Comparison of ENCODE assay signal across 15 cellular contexts in the genomic region with DNA sequence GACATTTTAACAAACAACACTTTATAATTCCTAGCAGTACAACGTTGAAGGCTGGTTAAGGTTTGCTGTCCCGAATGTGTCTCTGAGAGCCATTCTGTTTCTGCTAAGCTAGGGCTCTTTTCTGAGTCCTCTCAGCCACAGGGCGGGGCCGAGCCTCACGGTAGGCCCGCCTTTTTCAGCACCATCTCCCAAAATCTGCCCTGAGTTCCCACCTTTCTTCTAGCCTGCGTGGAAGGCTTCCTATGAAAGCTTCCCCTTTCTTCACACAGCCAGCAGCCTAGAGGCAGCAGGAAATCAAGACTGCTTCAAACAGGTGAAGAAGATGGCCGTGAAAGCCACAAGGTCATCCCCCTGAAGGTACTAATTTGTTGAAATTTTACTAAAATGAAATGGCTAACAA.
A peak's percentile ranks its signal among the peaks of the same experiment; 100 is the strongest.
DNase-seq lines count a peak whose midpoint lies in the region; ATAC-seq and TF ChIP-seq lines count a peak whose summit lies in the region.
"Had no signal": no experiment of that assay in that cellular context is flagged by ENCODE, and none has a peak within 500 bp of the region (broad histone marks: within the 10 kb centered on the region; RNA-seq: fewer than 3 reads in every experiment).

No MANE protein-coding gene starts in this region.

- H3K4me1 Mint-ChIP-seq in mesothelial cell of epicardium, result peaks cover 27% of the 10 kb centered on the region

- peaks cover 5% of the 10 kb centered on the region for H3K36me3 Mint-ChIP-seq in mesothelial cell of epicardium

- H3K36me3 ChIP-seq in lower lobe of right lung, result no peaks in the 10 kb centered on the region

- peaks cover 9% of the 10 kb centered on the region for H3K9me3 Mint-ChIP-seq in mesothelial cell of epicardium

- TF ChIP-seq CTCF in mesothelial cell of epicardium (IDR thresholded peaks at IDR 0.05; ENCODE audit: unreplicated experiment) (no peak), lower lobe of right lung (IDR thresholded peaks at IDR 0.05) (no peak)

- H3K9me3 ChIP-seq in lower lobe of right lung, result no peaks in the 10 kb centered on the region

- H3K27me3 Mint-ChIP-seq in mesothelial cell of epicardium (ENCODE audit: low read depth), result no peaks in the 10 kb centered on the region

- H3K27ac ChIP-seq in lower lobe of right lung, result no peak overlapping the region

- peak overlapping the region; percentile 68 for H3K4me3 Mint-ChIP-seq in mesothelial cell of epicardium

- intact Hi-C loops in lower lobe of right lung (cut with DNase I), result no loop called here

- DNase-seq in COLO829 (ENCODE audit: low spot score), result peak; percentile 3
- DNase-seq in HT1080 (ENCODE audit: low read depth), result peak; percentile 43
- peak; percentile 60 for DNase-seq in astrocyte of the hippocampus (ENCODE audit: low read depth, low spot score)
- no peak for DNase-seq in mesothelial cell of epicardium (ENCODE audit: low spot score in 2 of 2, unreplicated experiment in 2 of 2)
- no peak for DNase-seq in NCI-H1694 treated with DMSO at 0.1 percent for 48 hours (lab: John Stamatoyannopoulos, UW)
- DNase-seq in lower lobe of right lung, result no peak
- DNase-seq in NCI-H1105 treated with DMSO at 0.1 percent for 48 hours (lab: John Stamatoyannopoulos, UW), result no peak
- DNase-seq: activated CD4-positive, alpha-beta T cell treated with anti-CD3 and anti-CD28 coated beads, Interleukin-2, amount 50 U/mL, for 48 hours; AML-193; effector CD4-positive, alpha-beta T cell; NCI-H1417; NCI-H510A treated with DMSO at 0.1 percent for 48 hours had no signal

- H3K27ac Mint-ChIP-seq in mesothelial cell of epicardium, result peak overlapping the region; percentile 100
- H3K27ac Mint-ChIP-seq: activated T-helper 2 cell treated with anti-CD3 and anti-CD28 coated beads, Interferon-gamma antibody, Interleukin-2, Interleukin-4, amounts not matched to agents 10 μg/mL and 5 μg/mL and 100 μg/mL, durations not matched to agents 14 hours and 24 hours and 36 hours had no signal

- no peak overlapping the region for H3K4me3 ChIP-seq in lower lobe of right lung
- H3K4me3 ChIP-seq: K562 had no signal

- ATAC-seq in HG02970 (IDR thresholded peaks at IDR 0.05; ENCODE audit: low FRiP score, unreplicated experiment) (no peak), lower lobe of right lung (no peak)
- ATAC-seq: K562 had no signal

- no peaks in the 10 kb centered on the region for H3K27me3 ChIP-seq in lower lobe of right lung (ENCODE audit: low read depth)

- H3K4me1 ChIP-seq in lower lobe of right lung, result no peaks in the 10 kb centered on the region

Comparison
In these comparisons a context has a peak if more than half of its experiments do, and no peak if none do; other contexts are left out.
1. DNase-seq: peak in COLO829 (single experiment), HT1080 (single experiment) and astrocyte of the hippocampus (single experiment); none in mesothelial cell of epicardium (0 of 2), NCI-H1694 treated with DMSO at 0.1 percent for 48 hours (single experiment), lower lobe of right lung (single experiment) and NCI-H1105 treated with DMSO at 0.1 percent for 48 hours (single experiment).